Comparison of ENCODE assay signal across 28 cellular contexts in genomic region chr11:130462931-130463330, GRCh38.
"Had no signal": no experiment of that assay in that cellular context is flagged by ENCODE, and none has a peak within 500 bp of the region (broad histone marks: within the 10 kb centered on the region; RNA-seq: fewer than 3 reads in every experiment).

No MANE protein-coding gene starts in this region.

- H3K27me3 ChIP-seq: stomach, suprapubic skin, testis, thyroid gland, tibial artery, tibial nerve, transverse colon, upper lobe of left lung, upper lobe of right lung, uterus, vagina had no signal

- H3K4me1 Mint-ChIP-seq: stimulated activated effector memory CD8-positive, alpha-beta T cell treated with anti-CD3 and anti-CD28 coated beads, Interleukin-12 subunit alpha, Interleukin-12 subunit beta, amount 100 ng/mL, for 72 hours; stimulated activated memory B cell treated with anti-CD40 and anti-IgM and Interleukin-4, amounts not matched to agents 10 μg/mL and 1 μg/mL and 100 μg/mL, for 72 hours; stimulated activated naive B cell treated with anti-CD40 and anti-IgM and Interleukin-4, amounts not matched to agents 10 μg/mL and 1 μg/mL and 100 μg/mL, for 72 hours; stimulated activated naive CD8-positive, alpha-beta T cell treated with anti-CD3 and anti-CD28 coated beads, Interleukin-15, amount 100 ng/mL, for 72 hours had no signal

- H3K27me3 Mint-ChIP-seq: stimulated activated naive CD8-positive, alpha-beta T cell treated with anti-CD3 and anti-CD28 coated beads, Interleukin-15, amount 100 ng/mL, for 72 hours; stimulated activated naive CD8-positive, alpha-beta T cell treated with anti-CD3 and anti-CD28 coated beads, Interleukin-15, Interleukin-2, amounts not matched to agents 100 ng/mL and 50 ng/mL, for 24 hours had no signal

- ATAC-seq: stimulated activated effector memory CD8-positive, alpha-beta T cell treated with anti-CD3 and anti-CD28 coated beads, Interleukin-12 subunit alpha, Interleukin-12 subunit beta, amount 100 ng/mL, for 72 hours; stimulated activated naive B cell treated with anti-CD40 and anti-IgM and Interleukin-4, amounts not matched to agents 10 μg/mL and 1 μg/mL and 100 μg/mL, for 72 hours; stimulated activated naive CD8-positive, alpha-beta T cell treated with anti-CD3 and anti-CD28 coated beads, Interleukin-15, Interleukin-2, amounts not matched to agents 100 U/mL and 50 U/mL, for 24 hours; upper lobe of right lung had no signal

- H3K9me3 ChIP-seq: stomach, suprapubic skin, testis, thoracic aorta, thyroid gland, tibial artery, tibial nerve, transverse colon, upper lobe of left lung, upper lobe of right lung, uterus, vagina had no signal

- H3K36me3 ChIP-seq: transverse colon, uterus, vagina had no signal

- H3K27ac Mint-ChIP-seq: stimulated activated memory B cell treated with anti-CD40 and anti-IgM and Interleukin-4, amounts not matched to agents 10 μg/mL and 1 μg/mL and 100 μg/mL, for 72 hours; stimulated activated naive B cell treated with anti-CD40 and anti-IgM and Interleukin-4, amounts not matched to agents 10 μg/mL and 1 μg/mL and 100 μg/mL, for 72 hours; stimulated activated naive CD8-positive, alpha-beta T cell treated with anti-CD3 and anti-CD28 coated beads, Interleukin-15, Interleukin-2, amounts not matched to agents 100 ng/mL and 50 ng/mL, for 24 hours; type B pancreatic cell had no signal

- H3K4me3 ChIP-seq: stomach, suprapubic skin, testis, thoracic aorta, thyroid gland, tibial artery, tibial nerve, transverse colon, upper lobe of left lung, upper lobe of right lung, uterus, vagina had no signal

- H3K4me3 Mint-ChIP-seq: stimulated activated effector memory CD8-positive, alpha-beta T cell treated with anti-CD3 and anti-CD28 coated beads, Interleukin-12 subunit alpha, Interleukin-12 subunit beta, amount 100 ng/mL, for 72 hours; stimulated activated memory B cell treated with anti-CD40 and anti-IgM and Interleukin-4, amounts not matched to agents 10 μg/mL and 1 μg/mL and 100 μg/mL, for 72 hours; stimulated activated naive B cell treated with anti-CD40 and anti-IgM and Interleukin-4, amounts not matched to agents 10 μg/mL and 1 μg/mL and 100 μg/mL, for 72 hours; stimulated activated naive CD8-positive, alpha-beta T cell treated with anti-CD3 and anti-CD28 coated beads, Interleukin-15, amount 100 ng/mL, for 72 hours; stimulated activated naive CD8-positive, alpha-beta T cell treated with anti-CD3 and anti-CD28 coated beads, Interleukin-15, Interleukin-2, amounts not matched to agents 100 ng/mL and 50 ng/mL, for 24 hours; type B pancreatic cell had no signal

- H3K4me1 ChIP-seq: stomach, testis, transverse colon, upper lobe of right lung, uterus, vagina had no signal

- H3K36me3 Mint-ChIP-seq: stimulated activated effector memory CD8-positive, alpha-beta T cell treated with anti-CD3 and anti-CD28 coated beads, Interleukin-12 subunit alpha, Interleukin-12 subunit beta, amount 100 ng/mL, for 72 hours; stimulated activated memory B cell treated with anti-CD40 and anti-IgM and Interleukin-4, amounts not matched to agents 10 μg/mL and 1 μg/mL and 100 μg/mL, for 72 hours; stimulated activated naive B cell treated with anti-CD40 and anti-IgM and Interleukin-4, amounts not matched to agents 10 μg/mL and 1 μg/mL and 100 μg/mL, for 72 hours had no signal

- H3K9me3 Mint-ChIP-seq: stimulated activated effector memory CD8-positive, alpha-beta T cell treated with anti-CD3 and anti-CD28 coated beads, Interleukin-12 subunit alpha, Interleukin-12 subunit beta, amount 100 ng/mL, for 72 hours; stimulated activated memory B cell treated with anti-CD40 and anti-IgM and Interleukin-4, amounts not matched to agents 10 μg/mL and 1 μg/mL and 100 μg/mL, for 72 hours; stimulated activated naive B cell treated with anti-CD40 and anti-IgM and Interleukin-4, amounts not matched to agents 10 μg/mL and 1 μg/mL and 100 μg/mL, for 72 hours; stimulated activated naive CD8-positive, alpha-beta T cell treated with anti-CD3 and anti-CD28 coated beads, Interleukin-15, amount 100 ng/mL, for 72 hours; stimulated activated naive CD8-positive, alpha-beta T cell treated with anti-CD3 and anti-CD28 coated beads, Interleukin-15, Interleukin-2, amounts not matched to agents 100 ng/mL and 50 ng/mL, for 24 hours; type B pancreatic cell had no signal

- H3K27ac ChIP-seq: stomach, suprapubic skin, testis, thoracic aorta, thyroid gland, tibial artery, tibial nerve, transverse colon, upper lobe of left lung, upper lobe of right lung, uterus, vagina had no signal

- DNase-seq: stimulated activated CD4-positive, alpha-beta T cell treated with anti-CD3 and anti-CD28 coated beads, Interleukin-2, amount 100 ng/mL, for 48 hours; stimulated activated CD4-positive, alpha-beta T cell treated with anti-CD3 and anti-CD28 coated beads, Interleukin-4, amount 100 ng/mL, for 1 hour; stimulated activated CD4-positive, alpha-beta T cell treated with anti-CD3 and anti-CD28 coated beads, Interleukin-4, amount 100 ng/mL, for 24 hours; stimulated activated CD4-positive, alpha-beta T cell treated with anti-CD3 and anti-CD28 coated beads, Interleukin-4, amount 100 ng/mL, for 4 hours; stimulated activated CD8-positive, alpha-beta memory T cell treated with anti-CD3 and anti-CD28 coated beads, Interleukin-4, amount 100 ng/mL, for 48 hours; stimulated activated naive B cell treated with anti-CD40 and anti-IgM and Interleukin-4, amounts not matched to agents 10 μg/mL and 1 μg/mL and 100 μg/mL, for 72 hours; stimulated activated naive CD4-positive, alpha-beta T cell; stimulated activated naive CD4-positive, alpha-beta T cell treated with Interleukin-2 at 50 U/mL for 16 hours; stimulated activated naive CD8-positive, alpha-beta T cell treated with anti-CD3 and anti-CD28 coated beads, Interleukin-15, amount 100 ng/mL, for 72 hours; stimulated activated naive CD8-positive, alpha-beta T cell treated with anti-CD3 and anti-CD28 coated beads, Interleukin-15, Interleukin-2, amounts not matched to agents 100 U/mL and 50 U/mL, for 24 hours; stomach; substantia nigra; testis; thyroid gland; tibial artery; transverse colon; trophoblast cell; upper lobe of right lung; uterus had no signal
